In genomic region chrX:43655961-43656494, GRCh38 we compare ENCODE assay signal across 8 cellular contexts. TPM values are rescaled to one million over a fixed set of nuclear protein-coding genes. Genes with fewer than 3 reads are reported as not detected.
DNase-seq lines count a peak whose midpoint lies in the region; ATAC-seq lines count a peak whose summit lies in the region.

Gene MAOA, plus strand, starts transcription at chrX:43656299. Its CDS starts 43 bp downstream, at chrX:43656342.

- peak within 1 kb of the TSS; percentile 58 for H3K14ac ChIP-seq in trophoblast cell (ENCODE audit: low read length)

- H3K4me1 ChIP-seq in ES-I3 (ENCODE audit: insufficient read depth, low read length) (no peaks in the 10 kb centered on the region), trophoblast cell (ENCODE audit: control insufficient read depth in 1 of 2, insufficient read depth in 2 of 2, low read length in 2 of 2) (peaks cover 0 to 3% of the 10 kb centered on the region in 2 experiments)

- H3K4me3 ChIP-seq in trophoblast cell (ENCODE audit: low read depth, low read length), result peak within 1 kb of the TSS; percentile 72

- DNase-seq in RPMI7951 (ENCODE audit: low read depth) (peak; percentile 5), left ventricle myocardium superior (peak; percentile 87), trophoblast cell (peak in 1 of 2 donors; percentile 50), RKO (ENCODE audit: low spot score) (no peak)

- H2BK5ac ChIP-seq in trophoblast cell (ENCODE audit: low read depth, low read length, poor library complexity), result no peak within 1 kb of the TSS

- peak within 1 kb of the TSS; percentile 13 for H4K91ac ChIP-seq in trophoblast cell (ENCODE audit: low read depth, low read length)

- H3K79me1 ChIP-seq in trophoblast cell (ENCODE audit: low read length), result peaks cover 7% of the 10 kb centered on the region

- H3K18ac ChIP-seq in trophoblast cell (ENCODE audit: low read length), result no peak within 1 kb of the TSS

- no peak within 1 kb of the TSS for H2AK5ac ChIP-seq in trophoblast cell (ENCODE audit: low read length)

- H2BK12ac ChIP-seq in trophoblast cell (ENCODE audit: low read length), result no peak within 1 kb of the TSS

- H3K36me3 ChIP-seq in ES-I3 (ENCODE audit: insufficient read depth, low read length) (no peaks in the 10 kb centered on the region), trophoblast cell (ENCODE audit: control insufficient read depth in 1 of 2, insufficient read depth in 2 of 2, low read length in 2 of 2) (no peaks in the 10 kb centered on the region)

- no peaks in the 10 kb centered on the region for H3K27me3 ChIP-seq in trophoblast cell (ENCODE audit: insufficient read depth, low read length)

- H3K9me3 ChIP-seq in ES-I3 (ENCODE audit: control insufficient read depth, insufficient read depth, low read length), result no peaks in the 10 kb centered on the region
- no peaks in the 10 kb centered on the region for H3K9me3 ChIP-seq in trophoblast cell (ENCODE audit: insufficient read depth, low read depth, low read length)

- peak; percentile 71 for ATAC-seq in left ventricle myocardium superior
- ATAC-seq in GM21619 (IDR thresholded peaks at IDR 0.05; ENCODE audit: unreplicated experiment), result no peak
- no peak for ATAC-seq in HG03108 (IDR thresholded peaks at IDR 0.05; ENCODE audit: unreplicated experiment)

- H4K8ac ChIP-seq in trophoblast cell (ENCODE audit: low read depth, low read length), result no peak within 1 kb of the TSS

- peak within 1 kb of the TSS; percentile 62 for H3K27ac ChIP-seq in angular gyrus (ENCODE audit: low read depth, low read length)
- peak within 1 kb of the TSS; percentile 16 for H3K27ac ChIP-seq in trophoblast cell (ENCODE audit: low read depth, low read length)

- peak within 1 kb of the TSS; percentile 99 for H3K4me2 ChIP-seq in trophoblast cell (ENCODE audit: low read length)

- intact Hi-C loops in left ventricle myocardium superior (cut with micrococcal nuclease), result loop anchor here (5.0 kb wide), 1 partner anchor 56 kb away; no protein-coding TSS in a partner anchor

- H3K9ac ChIP-seq in ES-I3 (ENCODE audit: low read depth, low read length) (peak within 1 kb of the TSS; percentile 79; the same call in 1 of the 2 replicates), trophoblast cell (ENCODE audit: low read length) (peak within 1 kb of the TSS; percentile 53)

- H3K79me2 ChIP-seq in trophoblast cell (ENCODE audit: control insufficient read depth, insufficient read depth, low read length, poor library complexity), result no peaks in the 10 kb centered on the region

- peak within 1 kb of the TSS; percentile 69 for H2AFZ ChIP-seq in trophoblast cell (ENCODE audit: insufficient read depth, low read length, poor library complexity)

- no peak within 1 kb of the TSS for H2BK120ac ChIP-seq in trophoblast cell (ENCODE audit: insufficient read depth, low read length, poor library complexity)

- no peak within 1 kb of the TSS for H3K23ac ChIP-seq in trophoblast cell (ENCODE audit: low read length)

- no peak within 1 kb of the TSS for H4K12ac ChIP-seq in trophoblast cell (ENCODE audit: low read depth, low read length)

- no peak within 1 kb of the TSS for H3K4ac ChIP-seq in trophoblast cell (ENCODE audit: low read depth, low read length)

- no CpG with 5 or more reads among the region's 32 CpGs for WGBS in trophoblast cell (ENCODE audit: extremely low coverage, insufficient coverage, insufficient read length)

RNA-seq across cellular contexts. Expression of gene MAOA, which starts in this region (rescaled TPM):
- 0.29 and 0.72 TPM in 2 replicates for total RNA-seq in RPMI7951 (2014; rRNA removed; shearing (Covaris generic))
- total RNA-seq in left ventricle myocardium superior, result 103 TPM
- 25.8 and 27.0 TPM in 2 replicates for polyA plus RNA-seq in trophoblast cell (2013)

Comparison
In these comparisons a context has a peak if more than half of its experiments do, and no peak if none do; other contexts are left out.
1. RNA of gene MAOA (total RNA-seq): 103 TPM in left ventricle myocardium superior (single experiment); 0.29 to 0.72 TPM in RPMI7951; every median in the first group is over 10 times any median in the second.
2. Peak in DNase-seq in RPMI7951; RNA of the gene not detected or under 1 TPM.